ENCODE assay signal across 18 cellular contexts in genomic region chr10:110393866-110394265, GRCh38.
"Had no signal": no experiment of that assay in that cellular context is flagged by ENCODE, and none has a peak within 500 bp of the region (broad histone marks: within the 10 kb centered on the region; RNA-seq: fewer than 3 reads in every experiment).

No MANE protein-coding gene starts in this region.

- H3K27ac Mint-ChIP-seq: memory B cell; stimulated activated memory B cell treated with anti-CD40 and anti-IgM and Interleukin-4, amounts not matched to agents 10 μg/mL and 1 μg/mL and 100 μg/mL, for 72 hours had no signal

- H3K4me3 Mint-ChIP-seq: memory B cell; stimulated activated memory B cell treated with anti-CD40 and anti-IgM and Interleukin-4, amounts not matched to agents 10 μg/mL and 1 μg/mL and 100 μg/mL, for 72 hours had no signal

- H3K4me3 ChIP-seq: coronary artery, gastrocnemius medialis, heart right ventricle, left ventricle myocardium inferior, right atrium auricular region, smooth muscle cell, tibial artery, vagina had no signal

- H3K27me3 ChIP-seq: heart right ventricle, neutrophil, right atrium auricular region, vagina had no signal

- ATAC-seq: gastrocnemius medialis; heart right ventricle; stimulated activated memory B cell treated with anti-CD40 and anti-IgM and Interleukin-4, amounts not matched to agents 10 μg/mL and 1 μg/mL and 100 μg/mL, for 72 hours had no signal

- H3K27ac ChIP-seq: coronary artery, gastrocnemius medialis, left ventricle myocardium inferior, neutrophil, right atrium auricular region, tibial artery had no signal

- H3K36me3 ChIP-seq: gastrocnemius medialis, heart right ventricle, left ventricle myocardium inferior, neutrophil, right atrium auricular region, tibial artery, vagina had no signal

- H3K9me3 Mint-ChIP-seq: memory B cell had no signal

- DNase-seq: activated CD4-positive, CD25-positive, alpha-beta regulatory T cell treated with anti-CD3 and anti-CD28 coated beads, Interleukin-2, amount 50 U/mL, for 72 hours; activated effector memory CD4-positive, alpha-beta T cell treated with anti-CD3 and anti-CD28 coated beads, Interleukin-2, amount 50 U/mL, for 16 hours; activated T-cell treated with anti-CD3 and anti-CD28 coated beads for 4 hours; central memory CD4-positive, alpha-beta T cell; effector CD4-positive, alpha-beta T cell; gastrocnemius medialis; heart right ventricle; islet precursor cell; left ventricle myocardium inferior; T-helper 2 cell; tibial artery had no signal

- H3K36me3 Mint-ChIP-seq: stimulated activated memory B cell treated with anti-CD40 and anti-IgM and Interleukin-4, amounts not matched to agents 10 μg/mL and 1 μg/mL and 100 μg/mL, for 72 hours had no signal
